9 cellular contexts compared by ENCODE assay signal in the genomic region with DNA sequence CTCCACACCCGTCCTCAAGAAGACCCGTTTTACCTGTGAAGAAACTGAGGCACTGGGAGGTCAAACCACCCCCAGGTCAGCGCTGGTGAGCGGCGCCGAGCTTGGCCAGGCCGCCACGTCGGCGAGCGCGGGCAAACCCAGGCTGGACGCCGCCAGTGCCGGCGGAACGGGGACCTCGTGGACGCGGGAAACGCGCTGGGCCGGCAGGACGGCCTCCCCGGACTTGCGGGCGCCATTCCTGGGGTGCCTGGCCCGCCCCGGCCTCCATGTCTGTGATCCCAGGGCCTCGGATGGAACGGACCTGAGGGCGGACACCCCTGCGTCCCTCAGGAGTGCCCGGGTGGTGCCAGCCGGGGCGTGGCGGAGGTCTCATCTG. TPM values are rescaled to one million over a fixed set of nuclear protein-coding genes. Genes with fewer than 3 reads are reported as not detected.
DNase-seq lines count a peak whose midpoint lies in the region; ATAC-seq, FAIRE-seq and TF ChIP-seq lines count a peak whose summit lies in the region.
"Had no signal": no experiment of that assay in that cellular context is flagged by ENCODE, and none has a peak within 500 bp of the region (broad histone marks: within the 10 kb centered on the region; RNA-seq: fewer than 3 reads in every experiment).

No MANE protein-coding gene starts in this region.

- FAIRE-seq in frontal cortex (lab: Jason Lieb, UNC), result no peak

- intact Hi-C loops in prostate gland (cut with DNase I), result loop anchor here (5.0 kb wide), 1 partner anchor 54 kb away; a partner anchor contains a TSS

- H3K4me3 Mint-ChIP-seq in T-cell, result peak overlapping the region; percentile 57 to 76 (median 65)

- H3K27me3 ChIP-seq in prostate gland (replicated peaks; ENCODE audit: insufficient read depth), result no peaks in the 10 kb centered on the region

- H3K36me3 Mint-ChIP-seq in T-cell, result peaks cover 2% of the 10 kb centered on the region

- no peaks in the 10 kb centered on the region for H3K9me3 ChIP-seq in prostate gland

- CTCF ChIA-PET in T-cell (lab: Charles Lee), result no interaction called here

- TF ChIP-seq CTCF in fibroblast of villous mesenchyme (IDR thresholded peaks at IDR 0.05; ENCODE audit: insufficient read depth, low read depth, low read length) (no peak), prostate gland (IDR thresholded peaks at IDR 0.05) (no peak)

- in situ Hi-C loops in G401 (cut with HindIII; ENCODE audit: low sequenced_read_pairs), result no loop called here

- POLR2A ChIA-PET in T-cell (lab: Charles Lee), result no interaction called here

- H3K9me3 Mint-ChIP-seq in T-cell, result peaks cover 3 to 19% (median 9%) of the 10 kb centered on the region in 3 donors

- H3K27ac Mint-ChIP-seq in T-cell, result no peak overlapping the region

- ATAC-seq in T-cell (replicated peaks in 1 of 4), result no peak
- ATAC-seq in HG02678 (IDR thresholded peaks at IDR 0.05; ENCODE audit: unreplicated experiment), result no peak

- peaks cover 16 to 17% (median 16%) of the 10 kb centered on the region in 3 donors for H3K4me1 Mint-ChIP-seq in T-cell

- H3K4me1 ChIP-seq in prostate gland (replicated peaks), result peaks cover 2% of the 10 kb centered on the region

- no peaks in the 10 kb centered on the region for H3K27me3 Mint-ChIP-seq in T-cell

- peak overlapping the region; percentile 83 to 88 for H3K27ac ChIP-seq in prostate gland

- DNase-seq in G401 (ENCODE audit: low spot score), result peak; percentile 12
- no peak for DNase-seq in T-cell
- no peak for DNase-seq in fibroblast of villous mesenchyme (ENCODE audit: low read depth)
- no peak for DNase-seq in prostate gland (ENCODE audit: low spot score)
- no peak for DNase-seq in nucleus accumbens (lab: John Stamatoyannopoulos, UW)
- DNase-seq in frontal cortex (ENCODE audit: low spot score in 2 of 2), result no peak
- DNase-seq in NCI-H1436 treated with DMSO at 0.1 percent for 48 hours (lab: John Stamatoyannopoulos, UW), result no peak
- DNase-seq: NCI-H524 treated with DMSO at 0.1 percent for 48 hours had no signal

- no peaks in the 10 kb centered on the region for H3K36me3 ChIP-seq in prostate gland

- peak overlapping the region; percentile 59 for H3K4me3 ChIP-seq in fibroblast of villous mesenchyme (ENCODE audit: low read depth, low read length)
- peak overlapping the region; percentile 83 to 85 for H3K4me3 ChIP-seq in prostate gland

- 55% methylated on average over 37 of the region's 37 CpGs for WGBS in prostate gland

- no peak for TF ChIP-seq POLR2A in prostate gland (IDR thresholded peaks at IDR 0.05)

RNA-seq across cellular contexts. Expression of a gene that starts 0.8 kb away (rescaled TPM):
- 54.2 and 59.0 TPM in 2 replicates for total RNA-seq in G401 (2014; rRNA removed; shearing (Covaris generic))
- total RNA-seq in T-cell, result 10 to 100 TPM; 49.1 to 77.1 (median 53.7) TPM
- total RNA-seq in fibroblast of villous mesenchyme, result 81.5 and 102 TPM in 2 replicates
- 10 to 100 TPM; 78.3 to 92.2 TPM for total RNA-seq in prostate gland
- 63.2 TPM for total RNA-seq in frontal cortex

RNA-seq across cellular contexts. Expression of a gene that starts 17.0 kb away (rescaled TPM):
- total RNA-seq in G401 (2014; rRNA removed; shearing (Covaris generic)), result 55.2 and 61.8 TPM in 2 replicates
- total RNA-seq in T-cell (100 to 1,000 TPM; 124 to 157 (median 134) TPM), fibroblast of villous mesenchyme (86.7 and 88.5 TPM in 2 replicates), prostate gland (10 to 100 TPM; 46.9 to 75.7 TPM), frontal cortex (39.9 TPM)

RNA-seq across cellular contexts. Expression of a gene that starts 54.9 kb away (rescaled TPM):
- 172 and 243 TPM in 2 replicates for total RNA-seq in G401 (2014; rRNA removed; shearing (Covaris generic))
- 10 to 100 TPM; 73.4 to 91.1 (median 90.2) TPM for total RNA-seq in T-cell
- total RNA-seq in fibroblast of villous mesenchyme, result 201 and 245 TPM in 2 replicates
- 100 to 1,000 TPM; 216 to 244 TPM for total RNA-seq in prostate gland
- total RNA-seq in frontal cortex, result 72.2 TPM
